In the genomic region with DNA sequence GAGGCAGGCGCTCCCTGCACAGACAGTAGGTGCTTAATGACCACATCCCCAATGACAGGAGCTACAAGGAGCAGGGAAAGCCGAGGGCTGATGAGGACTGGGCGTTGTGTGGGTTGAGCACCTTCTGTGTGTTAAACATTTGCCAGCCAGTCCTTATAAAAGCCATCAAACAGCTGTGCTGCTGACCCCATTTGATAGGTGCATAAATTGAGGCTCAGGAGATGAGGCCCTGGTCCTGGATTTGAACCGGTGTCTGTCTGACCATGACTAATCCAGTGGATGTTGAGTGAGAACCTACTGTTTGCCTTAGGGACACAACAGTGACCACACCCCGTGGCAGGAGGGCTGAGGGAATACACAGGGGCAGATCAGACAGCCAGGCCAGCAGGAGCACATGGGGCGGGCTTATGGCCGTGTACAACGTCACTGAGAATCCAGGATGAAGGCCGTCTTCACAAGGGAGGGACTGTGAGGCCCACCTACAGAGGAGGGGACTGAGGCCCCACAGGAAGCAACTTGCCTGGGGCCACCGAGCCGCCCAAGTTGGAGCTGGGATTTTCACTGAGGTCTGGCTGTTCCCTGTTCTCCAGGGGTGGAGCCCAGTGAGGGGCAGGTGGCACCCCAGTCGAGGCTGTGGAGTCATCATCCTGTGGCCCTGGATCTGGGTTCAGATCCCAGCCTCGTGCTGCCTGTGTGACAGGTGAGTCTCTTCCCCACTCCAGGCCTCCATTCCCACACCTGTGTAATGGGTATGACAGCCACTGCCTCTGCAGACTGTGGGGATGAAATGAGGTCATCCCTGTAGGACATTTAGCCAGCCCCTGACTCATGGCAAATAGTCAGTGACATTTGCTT, we compare ENCODE assay signal across 2 cellular contexts.
A peak's percentile ranks its signal among the peaks of the same experiment; 100 is the strongest.
TF ChIP-seq lines count a peak whose summit lies in the region.

No MANE protein-coding gene starts in this region.

TF ChIP-seq in HCT116, 20 proteins besides CTCF, POLR2A, EP300 and RAD21:
- TF ChIP-seq POLR2AphosphoS5 (IDR thresholded peaks at IDR 0.05; ENCODE audit: low read depth, low read length) (no peak), SRF (IDR thresholded peaks at IDR 0.05; ENCODE audit: low read depth) (no peak), EZH2 (IDR thresholded peaks at IDR 0.05) (no peak), SP1 (IDR thresholded peaks at IDR 0.05; ENCODE audit: low read depth) (no peak), ELF1 (IDR thresholded peaks at IDR 0.05; ENCODE audit: borderline replicate concordance, low read depth) (no peak), CBX3 (IDR thresholded peaks at IDR 0.05; ENCODE audit: low read depth) (no peak), SIN3A (IDR thresholded peaks at IDR 0.05; ENCODE audit: low read depth) (no peak), TCF7L2 (IDR thresholded peaks at IDR 0.05; ENCODE audit: borderline replicate concordance, extremely low read depth, insufficient read depth, insufficient read length) (no peak), JUND (IDR thresholded peaks at IDR 0.05) (no peak), EZH2phosphoT487 (IDR thresholded peaks at IDR 0.05; ENCODE audit: borderline replicate concordance) (no peak), EGR1 (IDR thresholded peaks at IDR 0.05; ENCODE audit: low read depth) (no peak), YY1 (IDR thresholded peaks at IDR 0.05; ENCODE audit: extremely low read depth, insufficient replicate concordance, low read depth, low read length) (no peak), CEBPB (IDR thresholded peaks at IDR 0.05; ENCODE audit: low read depth) (no peak), ZFX (IDR thresholded peaks at IDR 0.05) (no peak)
- TF ChIP-seq, protein P1, sequence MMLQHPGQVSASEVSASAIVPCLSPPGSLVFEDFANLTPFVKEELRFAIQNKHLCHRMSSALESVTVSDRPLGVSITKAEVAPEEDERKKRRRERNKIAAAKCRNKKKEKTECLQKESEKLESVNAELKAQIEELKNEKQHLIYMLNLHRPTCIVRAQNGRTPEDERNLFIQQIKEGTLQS (IDR thresholded peaks at IDR 0.05), result no peak
- TF ChIP-seq, protein P2, sequence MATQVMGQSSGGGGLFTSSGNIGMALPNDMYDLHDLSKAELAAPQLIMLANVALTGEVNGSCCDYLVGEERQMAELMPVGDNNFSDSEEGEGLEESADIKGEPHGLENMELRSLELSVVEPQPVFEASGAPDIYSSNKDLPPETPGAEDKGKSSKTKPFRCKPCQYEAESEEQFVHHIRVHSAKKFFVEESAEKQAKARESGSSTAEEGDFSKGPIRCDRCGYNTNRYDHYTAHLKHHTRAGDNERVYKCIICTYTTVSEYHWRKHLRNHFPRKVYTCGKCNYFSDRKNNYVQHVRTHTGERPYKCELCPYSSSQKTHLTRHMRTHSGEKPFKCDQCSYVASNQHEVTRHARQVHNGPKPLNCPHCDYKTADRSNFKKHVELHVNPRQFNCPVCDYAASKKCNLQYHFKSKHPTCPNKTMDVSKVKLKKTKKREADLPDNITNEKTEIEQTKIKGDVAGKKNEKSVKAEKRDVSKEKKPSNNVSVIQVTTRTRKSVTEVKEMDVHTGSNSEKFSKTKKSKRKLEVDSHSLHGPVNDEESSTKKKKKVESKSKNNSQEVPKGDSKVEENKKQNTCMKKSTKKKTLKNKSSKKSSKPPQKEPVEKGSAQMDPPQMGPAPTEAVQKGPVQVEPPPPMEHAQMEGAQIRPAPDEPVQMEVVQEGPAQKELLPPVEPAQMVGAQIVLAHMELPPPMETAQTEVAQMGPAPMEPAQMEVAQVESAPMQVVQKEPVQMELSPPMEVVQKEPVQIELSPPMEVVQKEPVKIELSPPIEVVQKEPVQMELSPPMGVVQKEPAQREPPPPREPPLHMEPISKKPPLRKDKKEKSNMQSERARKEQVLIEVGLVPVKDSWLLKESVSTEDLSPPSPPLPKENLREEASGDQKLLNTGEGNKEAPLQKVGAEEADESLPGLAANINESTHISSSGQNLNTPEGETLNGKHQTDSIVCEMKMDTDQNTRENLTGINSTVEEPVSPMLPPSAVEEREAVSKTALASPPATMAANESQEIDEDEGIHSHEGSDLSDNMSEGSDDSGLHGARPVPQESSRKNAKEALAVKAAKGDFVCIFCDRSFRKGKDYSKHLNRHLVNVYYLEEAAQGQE (IDR thresholded peaks at IDR 0.05; ENCODE audit: low read depth), result no peak
- TF ChIP-seq, protein P3, sequence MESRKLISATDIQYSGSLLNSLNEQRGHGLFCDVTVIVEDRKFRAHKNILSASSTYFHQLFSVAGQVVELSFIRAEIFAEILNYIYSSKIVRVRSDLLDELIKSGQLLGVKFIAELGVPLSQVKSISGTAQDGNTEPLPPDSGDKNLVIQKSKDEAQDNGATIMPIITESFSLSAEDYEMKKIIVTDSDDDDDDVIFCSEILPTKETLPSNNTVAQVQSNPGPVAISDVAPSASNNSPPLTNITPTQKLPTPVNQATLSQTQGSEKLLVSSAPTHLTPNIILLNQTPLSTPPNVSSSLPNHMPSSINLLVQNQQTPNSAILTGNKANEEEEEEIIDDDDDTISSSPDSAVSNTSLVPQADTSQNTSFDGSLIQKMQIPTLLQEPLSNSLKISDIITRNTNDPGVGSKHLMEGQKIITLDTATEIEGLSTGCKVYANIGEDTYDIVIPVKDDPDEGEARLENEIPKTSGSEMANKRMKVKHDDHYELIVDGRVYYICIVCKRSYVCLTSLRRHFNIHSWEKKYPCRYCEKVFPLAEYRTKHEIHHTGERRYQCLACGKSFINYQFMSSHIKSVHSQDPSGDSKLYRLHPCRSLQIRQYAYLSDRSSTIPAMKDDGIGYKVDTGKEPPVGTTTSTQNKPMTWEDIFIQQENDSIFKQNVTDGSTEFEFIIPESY (IDR thresholded peaks at IDR 0.05; ENCODE audit: extremely low read depth, insufficient replicate concordance, low read length), result no peak
- TF ChIP-seq, protein P4, sequence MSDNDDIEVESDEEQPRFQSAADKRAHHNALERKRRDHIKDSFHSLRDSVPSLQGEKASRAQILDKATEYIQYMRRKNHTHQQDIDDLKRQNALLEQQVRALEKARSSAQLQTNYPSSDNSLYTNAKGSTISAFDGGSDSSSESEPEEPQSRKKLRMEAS (IDR thresholded peaks at IDR 0.05), result no peak

TF ChIP-seq in HepG2, 621 proteins besides CTCF, POLR2A, EP300 and RAD21 (continues in another document):
- TF ChIP-seq RCOR2 (CRISPR knock-in tag; IDR thresholded peaks at IDR 0.05) (peak; percentile 78), HDAC1 (CRISPR knock-in tag; IDR thresholded peaks at IDR 0.05) (peak; percentile 27; the same call in 1 of the 2 replicates), ZMYM2 (CRISPR knock-in tag; IDR thresholded peaks at IDR 0.05) (peak; percentile 68; the same call in 1 of the 2 replicates), NFRKB (IDR thresholded peaks at IDR 0.05) (no peak), BHLHE40 (IDR thresholded peaks at IDR 0.05; ENCODE audit: low read length) (0 out of 2 replicates have a peak, but pooled peaks have one; percentile 2), JUN (CRISPR knock-in tag; IDR thresholded peaks at IDR 0.05) (peak; percentile 48; the same call in 1 of the 2 replicates), NONO (IDR thresholded peaks at IDR 0.05) (no peak), NONO (CRISPR knock-in tag; conservative IDR thresholded peaks at IDR 0.05) (0 out of 2 replicates have a peak, but pooled peaks have one; percentile 31), U2AF2 (IDR thresholded peaks at IDR 0.05; ENCODE audit: low read depth, low read length) (no peak), ZNF260 (CRISPR knock-in tag; IDR thresholded peaks at IDR 0.05; ENCODE audit: borderline replicate concordance, low read depth) (no peak), RXRA (CRISPR knock-in tag; IDR thresholded peaks at IDR 0.05) (peak; percentile 30), MIER2 (CRISPR knock-in tag; IDR thresholded peaks at IDR 0.05) (peak; percentile 30; the same call in 1 of the 2 replicates), KDM2A (CRISPR knock-in tag; IDR thresholded peaks at IDR 0.05; ENCODE audit: borderline replicate concordance, low read depth) (peak; percentile 35; the same call in 1 of the 2 replicates), FOXA3 (CRISPR knock-in tag; IDR thresholded peaks at IDR 0.05) (peak; percentile 25; the same call in 1 of the 2 replicates), YEATS2 (CRISPR knock-in tag; IDR thresholded peaks at IDR 0.05; ENCODE audit: borderline replicate concordance) (peak; percentile 37; the same call in 1 of the 2 replicates), ETV5 (CRISPR knock-in tag; IDR thresholded peaks at IDR 0.05; ENCODE audit: borderline replicate concordance) (peak; percentile 27; the same call in 1 of the 2 replicates), MTF1 (CRISPR knock-in tag; IDR thresholded peaks at IDR 0.05) (no peak), ZNF883 (CRISPR knock-in tag; IDR thresholded peaks at IDR 0.05; ENCODE audit: not compliant biosample characterization) (peak; percentile 24), DPF2 (CRISPR knock-in tag; IDR thresholded peaks at IDR 0.05; ENCODE audit: borderline replicate concordance, low read depth) (0 out of 2 replicates have a peak, but pooled peaks have one; percentile 7), ZBTB20 (CRISPR knock-in tag; IDR thresholded peaks at IDR 0.05; ENCODE audit: borderline replicate concordance, low read depth) (0 out of 2 replicates have a peak, but pooled peaks have one; percentile 35), ZNF558 (CRISPR knock-in tag; IDR thresholded peaks at IDR 0.05; ENCODE audit: borderline replicate concordance) (peak; percentile 44; the same call in 1 of the 2 replicates)
- TF ChIP-seq, protein P5, sequence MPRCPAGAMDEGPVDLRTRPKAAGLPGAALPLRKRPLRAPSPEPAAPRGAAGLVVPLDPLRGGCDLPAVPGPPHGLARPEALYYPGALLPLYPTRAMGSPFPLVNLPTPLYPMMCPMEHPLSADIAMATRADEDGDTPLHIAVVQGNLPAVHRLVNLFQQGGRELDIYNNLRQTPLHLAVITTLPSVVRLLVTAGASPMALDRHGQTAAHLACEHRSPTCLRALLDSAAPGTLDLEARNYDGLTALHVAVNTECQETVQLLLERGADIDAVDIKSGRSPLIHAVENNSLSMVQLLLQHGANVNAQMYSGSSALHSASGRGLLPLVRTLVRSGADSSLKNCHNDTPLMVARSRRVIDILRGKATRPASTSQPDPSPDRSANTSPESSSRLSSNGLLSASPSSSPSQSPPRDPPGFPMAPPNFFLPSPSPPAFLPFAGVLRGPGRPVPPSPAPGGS (CRISPR knock-in tag; IDR thresholded peaks at IDR 0.05), result peak; percentile 69; the same call in 1 of the 2 replicates
- TF ChIP-seq, protein P6, sequence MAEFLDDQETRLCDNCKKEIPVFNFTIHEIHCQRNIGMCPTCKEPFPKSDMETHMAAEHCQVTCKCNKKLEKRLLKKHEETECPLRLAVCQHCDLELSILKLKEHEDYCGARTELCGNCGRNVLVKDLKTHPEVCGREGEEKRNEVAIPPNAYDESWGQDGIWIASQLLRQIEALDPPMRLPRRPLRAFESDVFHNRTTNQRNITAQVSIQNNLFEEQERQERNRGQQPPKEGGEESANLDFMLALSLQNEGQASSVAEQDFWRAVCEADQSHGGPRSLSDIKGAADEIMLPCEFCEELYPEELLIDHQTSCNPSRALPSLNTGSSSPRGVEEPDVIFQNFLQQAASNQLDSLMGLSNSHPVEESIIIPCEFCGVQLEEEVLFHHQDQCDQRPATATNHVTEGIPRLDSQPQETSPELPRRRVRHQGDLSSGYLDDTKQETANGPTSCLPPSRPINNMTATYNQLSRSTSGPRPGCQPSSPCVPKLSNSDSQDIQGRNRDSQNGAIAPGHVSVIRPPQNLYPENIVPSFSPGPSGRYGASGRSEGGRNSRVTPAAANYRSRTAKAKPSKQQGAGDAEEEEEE (CRISPR knock-in tag; IDR thresholded peaks at IDR 0.05; ENCODE audit: borderline replicate concordance), result no peak
- TF ChIP-seq, protein P7, sequence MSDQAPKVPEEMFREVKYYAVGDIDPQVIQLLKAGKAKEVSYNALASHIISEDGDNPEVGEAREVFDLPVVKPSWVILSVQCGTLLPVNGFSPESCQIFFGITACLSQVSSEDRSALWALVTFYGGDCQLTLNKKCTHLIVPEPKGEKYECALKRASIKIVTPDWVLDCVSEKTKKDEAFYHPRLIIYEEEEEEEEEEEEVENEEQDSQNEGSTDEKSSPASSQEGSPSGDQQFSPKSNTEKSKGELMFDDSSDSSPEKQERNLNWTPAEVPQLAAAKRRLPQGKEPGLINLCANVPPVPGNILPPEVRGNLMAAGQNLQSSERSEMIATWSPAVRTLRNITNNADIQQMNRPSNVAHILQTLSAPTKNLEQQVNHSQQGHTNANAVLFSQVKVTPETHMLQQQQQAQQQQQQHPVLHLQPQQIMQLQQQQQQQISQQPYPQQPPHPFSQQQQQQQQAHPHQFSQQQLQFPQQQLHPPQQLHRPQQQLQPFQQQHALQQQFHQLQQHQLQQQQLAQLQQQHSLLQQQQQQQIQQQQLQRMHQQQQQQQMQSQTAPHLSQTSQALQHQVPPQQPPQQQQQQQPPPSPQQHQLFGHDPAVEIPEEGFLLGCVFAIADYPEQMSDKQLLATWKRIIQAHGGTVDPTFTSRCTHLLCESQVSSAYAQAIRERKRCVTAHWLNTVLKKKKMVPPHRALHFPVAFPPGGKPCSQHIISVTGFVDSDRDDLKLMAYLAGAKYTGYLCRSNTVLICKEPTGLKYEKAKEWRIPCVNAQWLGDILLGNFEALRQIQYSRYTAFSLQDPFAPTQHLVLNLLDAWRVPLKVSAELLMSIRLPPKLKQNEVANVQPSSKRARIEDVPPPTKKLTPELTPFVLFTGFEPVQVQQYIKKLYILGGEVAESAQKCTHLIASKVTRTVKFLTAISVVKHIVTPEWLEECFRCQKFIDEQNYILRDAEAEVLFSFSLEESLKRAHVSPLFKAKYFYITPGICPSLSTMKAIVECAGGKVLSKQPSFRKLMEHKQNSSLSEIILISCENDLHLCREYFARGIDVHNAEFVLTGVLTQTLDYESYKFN (CRISPR knock-in tag; conservative IDR thresholded peaks at IDR 0.05), result peak; percentile 41
- TF ChIP-seq, protein P8, sequence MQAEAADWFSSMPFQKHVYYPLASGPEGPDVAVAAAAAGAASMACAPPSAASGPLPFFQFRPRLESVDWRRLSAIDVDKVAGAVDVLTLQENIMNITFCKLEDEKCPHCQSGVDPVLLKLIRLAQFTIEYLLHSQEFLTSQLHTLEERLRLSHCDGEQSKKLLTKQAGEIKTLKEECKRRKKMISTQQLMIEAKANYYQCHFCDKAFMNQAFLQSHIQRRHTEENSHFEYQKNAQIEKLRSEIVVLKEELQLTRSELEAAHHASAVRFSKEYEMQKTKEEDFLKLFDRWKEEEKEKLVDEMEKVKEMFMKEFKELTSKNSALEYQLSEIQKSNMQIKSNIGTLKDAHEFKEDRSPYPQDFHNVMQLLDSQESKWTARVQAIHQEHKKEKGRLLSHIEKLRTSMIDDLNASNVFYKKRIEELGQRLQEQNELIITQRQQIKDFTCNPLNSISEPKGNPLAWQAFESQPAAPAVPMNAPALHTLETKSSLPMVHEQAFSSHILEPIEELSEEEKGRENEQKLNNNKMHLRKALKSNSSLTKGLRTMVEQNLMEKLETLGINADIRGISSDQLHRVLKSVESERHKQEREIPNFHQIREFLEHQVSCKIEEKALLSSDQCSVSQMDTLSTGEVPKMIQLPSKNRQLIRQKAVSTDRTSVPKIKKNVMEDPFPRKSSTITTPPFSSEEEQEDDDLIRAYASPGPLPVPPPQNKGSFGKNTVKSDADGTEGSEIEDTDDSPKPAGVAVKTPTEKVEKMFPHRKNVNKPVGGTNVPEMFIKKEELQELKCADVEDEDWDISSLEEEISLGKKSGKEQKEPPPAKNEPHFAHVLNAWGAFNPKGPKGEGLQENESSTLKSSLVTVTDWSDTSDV (CRISPR knock-in tag; IDR thresholded peaks at IDR 0.05), result 0 out of 2 replicates have a peak, but pooled peaks have one; percentile 68
- TF ChIP-seq, protein P9, sequence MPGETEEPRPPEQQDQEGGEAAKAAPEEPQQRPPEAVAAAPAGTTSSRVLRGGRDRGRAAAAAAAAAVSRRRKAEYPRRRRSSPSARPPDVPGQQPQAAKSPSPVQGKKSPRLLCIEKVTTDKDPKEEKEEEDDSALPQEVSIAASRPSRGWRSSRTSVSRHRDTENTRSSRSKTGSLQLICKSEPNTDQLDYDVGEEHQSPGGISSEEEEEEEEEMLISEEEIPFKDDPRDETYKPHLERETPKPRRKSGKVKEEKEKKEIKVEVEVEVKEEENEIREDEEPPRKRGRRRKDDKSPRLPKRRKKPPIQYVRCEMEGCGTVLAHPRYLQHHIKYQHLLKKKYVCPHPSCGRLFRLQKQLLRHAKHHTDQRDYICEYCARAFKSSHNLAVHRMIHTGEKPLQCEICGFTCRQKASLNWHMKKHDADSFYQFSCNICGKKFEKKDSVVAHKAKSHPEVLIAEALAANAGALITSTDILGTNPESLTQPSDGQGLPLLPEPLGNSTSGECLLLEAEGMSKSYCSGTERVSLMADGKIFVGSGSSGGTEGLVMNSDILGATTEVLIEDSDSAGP (CRISPR knock-in tag; IDR thresholded peaks at IDR 0.05; ENCODE audit: borderline replicate concordance), result no peak; the same call in 1 of the 2 replicates
